In genomic region chr19:58555369-58555885, GRCh38 we compare ENCODE assay signal across 7 cellular contexts. TPM values are rescaled to one million over a fixed set of nuclear protein-coding genes. Genes with fewer than 3 reads are reported as not detected.
DNase-seq lines count a peak whose midpoint lies in the region; ATAC-seq, FAIRE-seq and TF ChIP-seq lines count a peak whose summit lies in the region.

No MANE protein-coding gene starts in this region.

- ATAC-seq in IMR-90 (ENCODE audit: low read depth), result no peak
- ATAC-seq in activated naive CD8-positive, alpha-beta T cell treated with anti-CD3 and anti-CD28 coated beads, Interleukin-2, amount 50 U/mL, for 24 hours, result no peak
- ATAC-seq in HG02840 (IDR thresholded peaks at IDR 0.05; ENCODE audit: low FRiP score, unreplicated experiment), result no peak
- no peak for ATAC-seq in GM21825 (IDR thresholded peaks at IDR 0.05; ENCODE audit: unreplicated experiment)

- POLR2A ChIA-PET in IMR-90 (lab: Charles Lee; ENCODE audit: unreplicated experiment), result no interaction called here

- peaks cover 66% of the 10 kb centered on the region for H3K36me3 Mint-ChIP-seq in activated naive CD8-positive, alpha-beta T cell treated with anti-CD3 and anti-CD28 coated beads, Interleukin-2, amount 50 U/mL, for 24 hours (ENCODE audit: low read depth)

- no peak overlapping the region for H2BK20ac ChIP-seq in IMR-90 (ENCODE audit: low read depth, low read length)

- 22% methylated on average over 1 of the region's 4 CpGs; no CpG with 5 or more reads in 1 of the 2 experiments for WGBS in IMR-90 (ENCODE audit: extremely low coverage in 2 of 2, insufficient read length in 1 of 2), 2 experiments

- H2BK5ac ChIP-seq in IMR-90 (ENCODE audit: low read depth, low read length, poor library complexity, severe bottlenecking), result peak overlapping the region; percentile 81

- peaks cover 27 to 66% of the 10 kb centered on the region in 2 experiments for H3K79me1 ChIP-seq in IMR-90 (ENCODE audit: low read depth in 1 of 2, low read length in 2 of 2)

- no peak for FAIRE-seq in keratinocyte (lab: Jason Lieb, UNC)

- BruUV-seq in IMR-90 (replicated peaks; lab: Mats Ljungman, UMichigan), result no TSS peak

- H4K5ac ChIP-seq in IMR-90 (ENCODE audit: low read depth, low read length), result peak overlapping the region; percentile 80

- H3K4me3 Mint-ChIP-seq in activated naive CD8-positive, alpha-beta T cell treated with anti-CD3 and anti-CD28 coated beads, Interleukin-2, amount 50 U/mL, for 24 hours, result peak overlapping the region; percentile 99

- H2BK15ac ChIP-seq in IMR-90 (ENCODE audit: low read depth, low read length), result no peak overlapping the region

- peak overlapping the region; percentile 97 to 99 for H4K8ac ChIP-seq in IMR-90 (ENCODE audit: low read depth in 2 of 2, low read length in 2 of 2)

- no peak overlapping the region for H2BK120ac ChIP-seq in IMR-90 (ENCODE audit: low read depth, low read length)

- H3K4me3 ChIP-seq in IMR-90 (ENCODE audit: insufficient read depth, low read depth, low read length), result peak overlapping the region; percentile 40
- peak overlapping the region; percentile 67 to 92 (median 89) for H3K4me3 ChIP-seq in keratinocyte (ENCODE audit: control insufficient read depth in 2 of 3, extremely low read depth in 1 of 3, insufficient read depth in 2 of 3, low read depth in 1 of 3, low read length in 3 of 3)
- peak overlapping the region; percentile 84 to 98 for H3K4me3 ChIP-seq in stomach smooth muscle (ENCODE audit: low read length in 2 of 2)

- H3K27me3 Mint-ChIP-seq in activated naive CD8-positive, alpha-beta T cell treated with anti-CD3 and anti-CD28 coated beads, Interleukin-2, amount 50 U/mL, for 24 hours, result peaks cover 2% of the 10 kb centered on the region

- H3K4me2 ChIP-seq in IMR-90 (ENCODE audit: low read depth, low read length) (peak overlapping the region; percentile 80), keratinocyte (ENCODE audit: control insufficient read depth, extremely low read depth, insufficient read depth, low read depth, low read length) (peak overlapping the region; percentile 97)

- peak overlapping the region; percentile 40; the same call in 1 of the 2 replicates for H3K56ac ChIP-seq in IMR-90 (ENCODE audit: extremely low read depth, insufficient read depth, low read length)

- DNase-seq in IMR-90 (no peak), keratinocyte (ENCODE audit: low read depth, low spot score) (no peak), GM20000 (ENCODE audit: low spot score) (no peak)
- no peak for DNase-seq in activated naive CD8-positive, alpha-beta T cell treated with anti-CD3 and anti-CD28 coated beads, Interleukin-2, amount 50 U/mL, for 24 hours

- H3K4me1 ChIP-seq in IMR-90 (ENCODE audit: control insufficient read depth, insufficient read depth, low read length), result peaks cover 22% of the 10 kb centered on the region
- H3K4me1 ChIP-seq in keratinocyte (ENCODE audit: control insufficient read depth, extremely low read depth, insufficient read depth, low read length), result peaks cover 34% of the 10 kb centered on the region
- H3K4me1 ChIP-seq in stomach smooth muscle (ENCODE audit: control insufficient read depth, insufficient read depth, low read length), result peaks cover 54% of the 10 kb centered on the region

- TF ChIP-seq POLR2A in IMR-90 (IDR thresholded peaks at IDR 0.05; ENCODE audit: low read depth, low read length), result no peak

- peak overlapping the region; percentile 69 for H4K91ac ChIP-seq in IMR-90 (ENCODE audit: insufficient read depth, low read depth, low read length)

- H3K27ac Mint-ChIP-seq in activated naive CD8-positive, alpha-beta T cell treated with anti-CD3 and anti-CD28 coated beads, Interleukin-2, amount 50 U/mL, for 24 hours, result peak overlapping the region; percentile 98

- dilution Hi-C loops in IMR-90 (cut with HindIII; ENCODE audit: low sequenced_read_pairs, unreplicated experiment) (no loop called here), keratinocyte (cut with MboI; ENCODE audit: extremely low pct_ligation_motif_present, low sequenced_read_pairs) (no loop called here)

- peak overlapping the region; percentile 96 for H2AFZ ChIP-seq in IMR-90 (replicated peaks; ENCODE audit: low read length, poor library complexity)
- H2AFZ ChIP-seq in keratinocyte (ENCODE audit: control insufficient read depth, low read length), result peak overlapping the region; percentile 79

- intact Hi-C loops in IMR-90 (cut with micrococcal nuclease), result no loop called here

- TF ChIP-seq CTCF in IMR-90 (conservative IDR thresholded peaks at IDR 0.05; ENCODE audit: low read depth, low read length) (no peak), keratinocyte (optimal IDR thresholded peaks at IDR 0.05 in 1 of 3, IDR thresholded peaks at IDR 0.05 in 1 of 3, conservative IDR thresholded peaks at IDR 0.05 in 1 of 3; ENCODE audit: extremely low read depth in 1 of 3, insufficient read depth in 2 of 3, low read length in 3 of 3) (no peak), GM20000 (IDR thresholded peaks at IDR 0.05; ENCODE audit: extremely low read depth, missing control alignments) (no peak)

- TF ChIP-seq RAD21 in IMR-90 (IDR thresholded peaks at IDR 0.05; ENCODE audit: low read length), result no peak

- H3K14ac ChIP-seq in IMR-90 (replicated peaks; ENCODE audit: low read depth, low read length), result peak overlapping the region; percentile 94

- H4K20me1 ChIP-seq in IMR-90 (ENCODE audit: insufficient read depth, low read length) (peaks cover 28% of the 10 kb centered on the region), keratinocyte (ENCODE audit: control insufficient read depth, extremely low read depth, insufficient read depth, low read length) (peaks cover 5% of the 10 kb centered on the region)

- H3K27ac ChIP-seq in IMR-90 (ENCODE audit: insufficient read depth, low read length) (peak overlapping the region; percentile 82), keratinocyte (ENCODE audit: control insufficient read depth, insufficient read depth, low read length) (peak overlapping the region; percentile 86), stomach smooth muscle (ENCODE audit: low read length) (peak overlapping the region; percentile 95)

- H3K18ac ChIP-seq in IMR-90 (ENCODE audit: low read depth, low read length), result peak overlapping the region; percentile 30; the same call in 1 of the 2 replicates

- H2AK5ac ChIP-seq in IMR-90 (ENCODE audit: low read depth, low read length), result peak overlapping the region; percentile 94

- H3K36me3 ChIP-seq in IMR-90 (ENCODE audit: control insufficient read depth, insufficient read depth, low read length), result peaks cover 35% of the 10 kb centered on the region
- peaks cover 28 to 33% of the 10 kb centered on the region in 2 experiments for H3K36me3 ChIP-seq in keratinocyte (ENCODE audit: control insufficient read depth in 2 of 2, extremely low read depth in 1 of 2, insufficient read depth in 2 of 2, low read length in 2 of 2)
- peaks cover 32 to 34% of the 10 kb centered on the region in 2 donors for H3K36me3 ChIP-seq in stomach smooth muscle (ENCODE audit: control insufficient read depth in 2 of 2, insufficient read depth in 2 of 2, low read length in 2 of 2)

- H3K79me2 ChIP-seq in keratinocyte (ENCODE audit: control insufficient read depth, insufficient read depth, low read length), result peaks cover 47% of the 10 kb centered on the region

- H3K23ac ChIP-seq in IMR-90 (ENCODE audit: low read depth, low read length), result peak overlapping the region; percentile 46; the same call in 1 of the 2 replicates

- peaks cover 64% of the 10 kb centered on the region for H3K4me1 Mint-ChIP-seq in activated naive CD8-positive, alpha-beta T cell treated with anti-CD3 and anti-CD28 coated beads, Interleukin-2, amount 50 U/mL, for 24 hours

- H3K9me3 ChIP-seq in IMR-90 (ENCODE audit: control insufficient read depth, insufficient read depth, low read length) (no peaks in the 10 kb centered on the region), keratinocyte (ENCODE audit: control insufficient read depth, low read depth, low read length) (no peaks in the 10 kb centered on the region), stomach smooth muscle (ENCODE audit: control insufficient read depth in 2 of 2, low read length in 2 of 2) (no peaks in the 10 kb centered on the region)

- H3K4ac ChIP-seq in IMR-90 (ENCODE audit: low read depth, low read length), result peak overlapping the region; percentile 93

- in situ Hi-C loops in IMR-90 (cut with MboI; ENCODE audit: low sequenced_read_pairs), result no loop called here

- H2AK9ac ChIP-seq in IMR-90 (replicated peaks; ENCODE audit: low read depth, low read length, poor library complexity), result peak overlapping the region; percentile 100

- H3K27me3 ChIP-seq in IMR-90 (ENCODE audit: control insufficient read depth, insufficient read depth, low read length) (no peaks in the 10 kb centered on the region), keratinocyte (ENCODE audit: control insufficient read depth, extremely low read depth, insufficient read depth, low read length) (no peaks in the 10 kb centered on the region), stomach smooth muscle (ENCODE audit: control insufficient read depth in 1 of 2, insufficient read depth in 2 of 2, low read length in 2 of 2) (no peaks in the 10 kb centered on the region)

- H3K9ac ChIP-seq in IMR-90 (ENCODE audit: low read depth, low read length) (peak overlapping the region; percentile 59), keratinocyte (ENCODE audit: control insufficient read depth, extremely low read depth, insufficient read depth, low read length) (peak overlapping the region; percentile 91), stomach smooth muscle (ENCODE audit: low read length in 2 of 2) (peak overlapping the region; percentile 95 to 97)

- peaks cover 25% of the 10 kb centered on the region for H3K9me1 ChIP-seq in IMR-90 (ENCODE audit: insufficient read depth, low read length)
- H3K9me1 ChIP-seq in keratinocyte (ENCODE audit: control insufficient read depth, extremely low read depth, insufficient read depth, low read length), result no peaks in the 10 kb centered on the region

- CTCF ChIA-PET in IMR-90 (lab: Yijun Ruan, JAX), result no interaction called here

- no peaks in the 10 kb centered on the region for H3K9me3 Mint-ChIP-seq in activated naive CD8-positive, alpha-beta T cell treated with anti-CD3 and anti-CD28 coated beads, Interleukin-2, amount 50 U/mL, for 24 hours

RNA-seq across cellular contexts. Expression of gene CHMP2A, which starts 0.5 kb away (rescaled TPM):
- 105 and 128 TPM in 2 replicates for total RNA-seq in IMR-90 (2012; rRNA removed)
- 183 and 202 TPM in 2 replicates for polyA plus RNA-seq in IMR-90 (2012; rRNA removed)
- 206 and 255 TPM in 2 replicates for polyA plus RNA-seq in IMR-90 (2012; cell fraction: cytosol; rRNA removed)
- 88.8 and 142 TPM in 2 replicates for polyA plus RNA-seq in IMR-90 (2012; cell fraction: nucleus; rRNA removed; ENCODE audit: low replicate concordance)
- polyA plus RNA-seq in keratinocyte, result 105 to 167 TPM (median 115 TPM) in 3 replicates
- 197 TPM for polyA plus RNA-seq in keratinocyte (2011; ENCODE audit: low read depth)
- 142 and 203 TPM in 2 replicates for polyA plus RNA-seq in keratinocyte (2011; cell fraction: cytosol; rRNA removed)
- polyA plus RNA-seq in keratinocyte (2011; cell fraction: nucleus; rRNA removed), result 87.9 and 91.0 TPM in 2 replicates
- 150 and 159 TPM in 2 replicates for polyA plus RNA-seq in keratinocyte (2012; ENCODE audit: low replicate concordance)
- 73.6 to 125 TPM (median 114 TPM) in 3 replicates for polyA minus RNA-seq in keratinocyte
- polyA minus RNA-seq in keratinocyte (2011; cell fraction: cytosol; rRNA and poly(A)+ RNA removed), result 121 TPM
- polyA minus RNA-seq in keratinocyte (2011; cell fraction: nucleus; rRNA and poly(A)+ RNA removed), result 22.2 and 26.5 TPM in 2 replicates

RNA-seq across cellular contexts. Expression of gene UBE2M, which starts 3.0 kb away (rescaled TPM):
- 55.9 and 63.0 TPM in 2 replicates for total RNA-seq in IMR-90 (2012; rRNA removed)
- polyA plus RNA-seq in IMR-90 (2012; rRNA removed), result 66.6 and 72.5 TPM in 2 replicates
- polyA plus RNA-seq in IMR-90 (2012; cell fraction: cytosol; rRNA removed), result 55.0 and 72.6 TPM in 2 replicates
- 82.7 and 116 TPM in 2 replicates for polyA plus RNA-seq in IMR-90 (2012; cell fraction: nucleus; rRNA removed; ENCODE audit: low replicate concordance)
- polyA plus RNA-seq in keratinocyte, result 55.9 to 104 TPM (median 82.6 TPM) in 3 replicates
- polyA plus RNA-seq in keratinocyte (2011; ENCODE audit: low read depth), result 41.2 TPM
- 62.9 and 69.2 TPM in 2 replicates for polyA plus RNA-seq in keratinocyte (2011; cell fraction: cytosol; rRNA removed)
- 50.4 and 56.5 TPM in 2 replicates for polyA plus RNA-seq in keratinocyte (2011; cell fraction: nucleus; rRNA removed)
- 60.7 and 88.1 TPM in 2 replicates for polyA plus RNA-seq in keratinocyte (2012; ENCODE audit: low replicate concordance)
- polyA minus RNA-seq in keratinocyte, result 50.9 to 113 TPM (median 64.6 TPM) in 3 replicates
- 68.3 TPM for polyA minus RNA-seq in keratinocyte (2011; cell fraction: cytosol; rRNA and poly(A)+ RNA removed)
- 13.5 and 18.7 TPM in 2 replicates for polyA minus RNA-seq in keratinocyte (2011; cell fraction: nucleus; rRNA and poly(A)+ RNA removed)

RNA-seq across cellular contexts. Expression of gene TRIM28, which starts 11.6 kb away (rescaled TPM):
- total RNA-seq in IMR-90 (2012; rRNA removed), result 313 and 349 TPM in 2 replicates
- polyA plus RNA-seq in IMR-90 (2012; rRNA removed) (465 and 964 TPM in 2 replicates), keratinocyte (290 to 316 TPM (median 298 TPM) in 3 replicates)
- polyA plus RNA-seq in IMR-90 (2012; cell fraction: cytosol; rRNA removed), result 339 TPM in 2 replicates
- polyA plus RNA-seq in IMR-90 (2012; cell fraction: nucleus; rRNA removed; ENCODE audit: low replicate concordance), result 522 and 1,051 TPM in 2 replicates
- polyA plus RNA-seq in keratinocyte (2011; ENCODE audit: low read depth), result 166 TPM
- polyA plus RNA-seq in keratinocyte (2011; cell fraction: cytosol; rRNA removed), result 199 and 380 TPM in 2 replicates
- 344 and 506 TPM in 2 replicates for polyA plus RNA-seq in keratinocyte (2011; cell fraction: nucleus; rRNA removed)
- 355 and 492 TPM in 2 replicates for polyA plus RNA-seq in keratinocyte (2012; ENCODE audit: low replicate concordance)
- polyA minus RNA-seq in keratinocyte, result 1,017 to 2,182 TPM (median 1,062 TPM) in 3 replicates
- 738 TPM for polyA minus RNA-seq in keratinocyte (2011; cell fraction: cytosol; rRNA and poly(A)+ RNA removed)
- polyA minus RNA-seq in keratinocyte (2011; cell fraction: nucleus; rRNA and poly(A)+ RNA removed), result 573 and 589 TPM in 2 replicates

RNA-seq across cellular contexts. Expression of gene MZF1, which starts 17.7 kb away (rescaled TPM):
- 3.4 and 3.6 TPM in 2 replicates for total RNA-seq in IMR-90 (2012; rRNA removed)
- polyA plus RNA-seq in IMR-90 (2012; rRNA removed) (15.0 and 17.1 TPM in 2 replicates), keratinocyte (5.0 to 14.5 TPM (median 7.4 TPM) in 3 replicates)
- 4.3 and 11.4 TPM in 2 replicates for polyA plus RNA-seq in IMR-90 (2012; cell fraction: cytosol; rRNA removed)
- polyA plus RNA-seq in IMR-90 (2012; cell fraction: nucleus; rRNA removed; ENCODE audit: low replicate concordance), result 136 and 263 TPM in 2 replicates
- polyA plus RNA-seq in keratinocyte (2011; ENCODE audit: low read depth), result 1.5 TPM
- 2.1 and 4.2 TPM in 2 replicates for polyA plus RNA-seq in keratinocyte (2011; cell fraction: cytosol; rRNA removed)
- polyA plus RNA-seq in keratinocyte (2011; cell fraction: nucleus; rRNA removed), result 59.0 and 71.2 TPM in 2 replicates
- polyA plus RNA-seq in keratinocyte (2012; ENCODE audit: low replicate concordance), result 5.5 and 12.6 TPM in 2 replicates
- 9.5 to 12.9 TPM (median 11.0 TPM) in 3 replicates for polyA minus RNA-seq in keratinocyte
- 9.2 TPM for polyA minus RNA-seq in keratinocyte (2011; cell fraction: cytosol; rRNA and poly(A)+ RNA removed)
- 16.9 and 18.7 TPM in 2 replicates for polyA minus RNA-seq in keratinocyte (2011; cell fraction: nucleus; rRNA and poly(A)+ RNA removed)

RNA-seq across cellular contexts. Expression of gene ZBTB45, which starts 35.8 kb away (rescaled TPM):
- total RNA-seq in IMR-90 (2012; rRNA removed), result 1.4 TPM in 2 replicates
- polyA plus RNA-seq in IMR-90 (2012; rRNA removed), result 9.7 and 13.5 TPM in 2 replicates
- polyA plus RNA-seq in IMR-90 (2012; cell fraction: cytosol; rRNA removed), result 9.5 and 13.5 TPM in 2 replicates
- polyA plus RNA-seq in IMR-90 (2012; cell fraction: nucleus; rRNA removed; ENCODE audit: low replicate concordance), result 13.1 and 26.4 TPM in 2 replicates
- polyA plus RNA-seq in keratinocyte, result 3.1 to 8.2 TPM (median 4.6 TPM) in 3 replicates
- 2.3 TPM for polyA plus RNA-seq in keratinocyte (2011; ENCODE audit: low read depth)
- 2.9 and 8.6 TPM in 2 replicates for polyA plus RNA-seq in keratinocyte (2011; cell fraction: cytosol; rRNA removed)
- polyA plus RNA-seq in keratinocyte (2011; cell fraction: nucleus; rRNA removed), result 8.5 and 12.5 TPM in 2 replicates
- 7.5 and 14.9 TPM in 2 replicates for polyA plus RNA-seq in keratinocyte (2012; ENCODE audit: low replicate concordance)
- polyA minus RNA-seq in keratinocyte, result 2.6 to 12.6 TPM (median 3.4 TPM) in 3 replicates
- polyA minus RNA-seq in keratinocyte (2011; cell fraction: cytosol; rRNA and poly(A)+ RNA removed), result 15.7 TPM
- 9.2 and 10.1 TPM in 2 replicates for polyA minus RNA-seq in keratinocyte (2011; cell fraction: nucleus; rRNA and poly(A)+ RNA removed)

Comparison
In these comparisons a context has a peak if more than half of its experiments do, and no peak if none do; other contexts are left out.
1. H3K4me3 ChIP-seq: peak in every context shown above with its lines; median percentile 91 in stomach smooth muscle; 89 in keratinocyte; 40 in IMR-90.